In genomic region chr7:68619476-68619875, GRCh38 we compare ENCODE assay signal across 24 cellular contexts.
"Had no signal": no experiment of that assay in that cellular context is flagged by ENCODE, and none has a peak within 500 bp of the region (broad histone marks: within the 10 kb centered on the region; RNA-seq: fewer than 3 reads in every experiment).

No MANE protein-coding gene starts in this region.

- DNase-seq: activated CD4-positive, alpha-beta memory T cell treated with anti-CD3 and anti-CD28 coated beads for 36 hours; activated CD4-positive, alpha-beta T cell treated with anti-CD3 and anti-CD28 coated beads for 48 hours; activated effector memory CD4-positive, alpha-beta T cell treated with Interleukin-2 at 50 U/mL for 16 hours; activated naive CD4-positive, alpha-beta T cell treated with anti-CD3 and anti-CD28 coated beads, Interleukin-2, amount 50 U/mL, for 16 hours; activated naive CD8-positive, alpha-beta T cell treated with anti-CD3 and anti-CD28 coated beads, Interleukin-2, amount 50 U/mL, for 24 hours; activated T-cell treated with anti-CD3 and anti-CD28 coated beads, Interleukin-2, amount 50 U/mL, for 72 hours; aorta; dermis blood vessel endothelial cell; effector CD8-positive, alpha-beta T cell; erythroblast; glutamatergic neuron; immature natural killer cell; kidney glomerular epithelial cell; left lung; naive B cell; nucleus accumbens; stimulated activated CD4-positive, alpha-beta T cell treated with anti-CD3 and anti-CD28 coated beads, Interleukin-2, amount 100 ng/mL, for 48 hours; stimulated activated CD8-positive, alpha-beta memory T cell treated with anti-CD3 and anti-CD28 coated beads, Interleukin-4, amount 100 ng/mL, for 48 hours; stimulated activated naive CD4-positive, alpha-beta T cell; upper lobe of left lung had no signal

- ATAC-seq: activated naive CD8-positive, alpha-beta T cell treated with anti-CD3 and anti-CD28 coated beads, Interleukin-2, amount 50 U/mL, for 24 hours; activated T-cell treated with anti-CD3 and anti-CD28 coated beads, Interleukin-2, amount 50 U/mL, for 72 hours; left lung had no signal

- H3K36me3 Mint-ChIP-seq: activated CD4-positive, alpha-beta memory T cell treated with anti-CD3 and anti-CD28 coated beads for 36 hours; brain had no signal

- H3K27me3 Mint-ChIP-seq: activated CD4-positive, alpha-beta memory T cell treated with anti-CD3 and anti-CD28 coated beads for 36 hours; activated naive CD8-positive, alpha-beta T cell treated with anti-CD3 and anti-CD28 coated beads, Interleukin-2, amount 50 U/mL, for 24 hours had no signal

- H3K4me2 ChIP-seq: hepatocyte had no signal

- H3K27ac Mint-ChIP-seq: activated CD4-positive, alpha-beta memory T cell treated with anti-CD3 and anti-CD28 coated beads for 36 hours; activated naive CD8-positive, alpha-beta T cell treated with anti-CD3 and anti-CD28 coated beads, Interleukin-2, amount 50 U/mL, for 24 hours; activated T-cell treated with anti-CD3 and anti-CD28 coated beads, Interleukin-2, amount 50 U/mL, for 72 hours; brain; immature natural killer cell; naive B cell; T-helper 1 cell treated with Interleukin-12 subunit alpha and Interleukin-12 subunit beta and Interleukin-4 antibody, amounts not matched to agents 30 μg/mL and 1 μg/mL, for 36 hours had no signal

- H3K4me1 Mint-ChIP-seq: activated naive CD8-positive, alpha-beta T cell treated with anti-CD3 and anti-CD28 coated beads, Interleukin-2, amount 50 U/mL, for 24 hours; immature natural killer cell; naive B cell had no signal

- H2AFZ ChIP-seq: hepatocyte had no signal

- H3K27me3 ChIP-seq: hepatocyte, left lung, upper lobe of left lung had no signal

- H3K4me3 ChIP-seq: hepatocyte, left lung, lung, upper lobe of left lung had no signal

- H3K27ac ChIP-seq: hepatocyte, left lung, upper lobe of left lung had no signal

- H3K36me3 ChIP-seq: left lung, upper lobe of left lung had no signal

- H3K4me1 ChIP-seq: left lung, upper lobe of left lung had no signal

- H3K4me3 Mint-ChIP-seq: activated CD4-positive, alpha-beta memory T cell treated with anti-CD3 and anti-CD28 coated beads for 36 hours; activated naive CD8-positive, alpha-beta T cell treated with anti-CD3 and anti-CD28 coated beads, Interleukin-2, amount 50 U/mL, for 24 hours; activated T-cell treated with anti-CD3 and anti-CD28 coated beads, Interleukin-2, amount 50 U/mL, for 72 hours; brain; immature natural killer cell; naive B cell; T-helper 1 cell treated with Interleukin-12 subunit alpha and Interleukin-12 subunit beta and Interleukin-4 antibody, amounts not matched to agents 30 μg/mL and 1 μg/mL, for 36 hours had no signal

- H3K79me2 ChIP-seq: hepatocyte had no signal
